19 cellular contexts compared by ENCODE assay signal in genomic region chr22:19130959-19131684, GRCh38. TPM values are rescaled to one million over a fixed set of nuclear protein-coding genes. Genes with fewer than 3 reads are reported as not detected.
DNase-seq lines count a peak whose midpoint lies in the region; ATAC-seq, FAIRE-seq and TF ChIP-seq lines count a peak whose summit lies in the region.
"Had no signal": no experiment of that assay in that cellular context is flagged by ENCODE, and none has a peak within 500 bp of the region (broad histone marks: within the 10 kb centered on the region; RNA-seq: fewer than 3 reads in every experiment).

TSS of gene TSSK2 (plus strand) at chr22:19131308. CDS start at chr22:19131400, 92 bp downstream.

- no peak within 1 kb of the TSS for H3K27ac ChIP-seq in left ventricle myocardium inferior (replicated peaks)
- H3K27ac ChIP-seq in H1 (ENCODE audit: low read depth, low read length): no peak within 1 kb of the TSS
- H3K27ac ChIP-seq in HepG2 (ENCODE audit: extremely low read length, insufficient read depth, low read length): no peak within 1 kb of the TSS

- no peak within 1 kb of the TSS for H4K5ac ChIP-seq in H1 (ENCODE audit: insufficient read length, low read depth, low read length)

- H3K4me1 ChIP-seq in left ventricle myocardium inferior: no peaks in the 10 kb centered on the region
- H3K4me1 ChIP-seq in H1 (replicated peaks in 1 of 4; ENCODE audit: control insufficient read depth in 3 of 4, insufficient read depth in 4 of 4, low read length in 3 of 4): no peaks in the 10 kb centered on the region
- H3K4me1 ChIP-seq in HepG2 (ENCODE audit: insufficient read depth, low read length): peaks cover 8% of the 10 kb centered on the region

- H3K27me3 ChIP-seq in left ventricle myocardium inferior (ENCODE audit: low read depth) (no peaks in the 10 kb centered on the region), H1 (replicated peaks in 1 of 4; ENCODE audit: control insufficient read depth in 3 of 4, extremely low read depth in 1 of 4, insufficient read depth in 3 of 4, low read length in 3 of 4) (0 out of 7 replicates have a peak, but pooled peaks cover 0 to 2% (median under 1%) of the 10 kb centered on the region in 4 experiments), HepG2 (ENCODE audit: control insufficient read depth in 1 of 2, insufficient read depth in 2 of 2, low read length in 2 of 2) (peaks cover 2 to 24% of the 10 kb centered on the region in 2 experiments; a peak in 3 of 5 replicates)

- TF ChIP-seq RAD21 in H1 (IDR thresholded peaks at IDR 0.05 in 1 of 2, conservative IDR thresholded peaks at IDR 0.05 in 1 of 2; ENCODE audit: low read depth in 2 of 2, low read length in 2 of 2) (no peak), HepG2 (CRISPR knock-in tag; IDR thresholded peaks at IDR 0.05) (no peak)

- no peak within 1 kb of the TSS for H2BK12ac ChIP-seq in H1 (ENCODE audit: low read depth, low read length)

- FAIRE-seq in H1 (lab: Jason Lieb, UNC) (no peak), HepG2 (lab: Jason Lieb, UNC) (no peak)
- FAIRE-seq: A204.1, GM12892 had no signal

- no peak within 1 kb of the TSS; a peak in 1 of 7 replicates for H3K9ac ChIP-seq in H1 (replicated peaks in 1 of 4; ENCODE audit: extremely low read depth in 1 of 4, low read depth in 3 of 4, low read length in 3 of 4)
- H3K9ac ChIP-seq in HepG2 (ENCODE audit: insufficient read depth, low read depth, low read length): no peak within 1 kb of the TSS

- H3K4me2 ChIP-seq in H1 (ENCODE audit: insufficient read depth in 1 of 2, low read depth in 2 of 2, low read length in 2 of 2): no peak within 1 kb of the TSS
- H3K4me2 ChIP-seq in HepG2 (ENCODE audit: low read depth, low read length): no peak within 1 kb of the TSS

- intact Hi-C loops in Right ventricle myocardium inferior (cut with DNase I): no loop called here
- intact Hi-C loops in left ventricle myocardium inferior (cut with micrococcal nuclease): no loop called here
- intact Hi-C loops in HepG2 (cut with micrococcal nuclease; ENCODE audit: unreplicated experiment): no loop called here

- CTCF ChIA-PET in H1 (lab: Charles Lee; ENCODE audit: partially characterized antibody): interaction anchor here (0.8 to 1.8 kb wide), 2 partner anchors 12 to 47 kb away, joined by 3 to 4 read pairs; partner anchors contain the start of gene SLC25A1
- CTCF ChIA-PET in HepG2 (lab: Yijun Ruan, JAX; ENCODE audit: low intra/inter-chr PET ratio, low total read pairs): no interaction called here

- no peak within 1 kb of the TSS for H2BK15ac ChIP-seq in H1 (ENCODE audit: low read length)

- no peak within 1 kb of the TSS for H3K56ac ChIP-seq in H1 (replicated peaks; ENCODE audit: insufficient read length, low read depth, low read length)

- H4K91ac ChIP-seq in H1 (replicated peaks; ENCODE audit: insufficient read length, low read length): no peak within 1 kb of the TSS

- H2AFZ ChIP-seq in H1 (ENCODE audit: low read length): no peak within 1 kb of the TSS
- no peak within 1 kb of the TSS for H2AFZ ChIP-seq in HepG2 (ENCODE audit: low read length)

- no peak within 1 kb of the TSS for H3K23ac ChIP-seq in H1 (ENCODE audit: insufficient read length)

- no peak within 1 kb of the TSS for H3K14ac ChIP-seq in H1 (ENCODE audit: insufficient read length)

- H2BK5ac ChIP-seq in H1 (ENCODE audit: low read depth, low read length): peak within 1 kb of the TSS; percentile 2; the same call in 1 of the 2 replicates

- H3K23me2 ChIP-seq in H1 (ENCODE audit: low read depth, low read length): no peaks in the 10 kb centered on the region

- no peak for ATAC-seq in Right ventricle myocardium inferior
- no peak for ATAC-seq in HepG2
- ATAC-seq: Panc1 had no signal

- no peak within 1 kb of the TSS for H3K4ac ChIP-seq in H1 (replicated peaks; ENCODE audit: insufficient read length, low read depth, low read length)

- no peak within 1 kb of the TSS for H2BK120ac ChIP-seq in H1 (replicated peaks; ENCODE audit: low read depth, low read length)

- DNase-seq in Right ventricle myocardium inferior (ENCODE audit: missing footprints) (peak; percentile 59), left ventricle myocardium inferior (no peak), H1 (ENCODE audit: low read depth in 1 of 2, low spot score in 2 of 2) (no peak), midbrain (lab: John Stamatoyannopoulos, UW) (peak; percentile 28), HepG2 (ENCODE audit: low spot score) (no peak), foreskin melanocyte (no peak), NCI-H1092 (lab: John Stamatoyannopoulos, UW) (no peak), GM03348 (ENCODE audit: low spot score) (no peak)
- DNase-seq: CD4-positive, CD25-positive, alpha-beta regulatory T cell; DMS53; Karpas-422; NCI-H1930; NCI-H2171 treated with DMSO at 0.1 percent for 48 hours; NCI-H774 had no signal

- no peak within 1 kb of the TSS for H2BK20ac ChIP-seq in H1 (ENCODE audit: low read length)

- POLR2A ChIA-PET in H1 (lab: Charles Lee; ENCODE audit: partially characterized antibody): interaction anchor here (1.3 to 5.3 kb wide), 2 partner anchors 12 to 15 kb away, joined by 4 to 24 read pairs; partner anchors contain the start of gene ESS2
- POLR2A ChIA-PET in HepG2 (lab: Yijun Ruan, JAX): no interaction called here

- no peak within 1 kb of the TSS for H2AK5ac ChIP-seq in H1 (ENCODE audit: low read depth, low read length)

- peak within 1 kb of the TSS; percentile 29; the same call in 1 of the 2 replicates for H4K8ac ChIP-seq in H1 (ENCODE audit: extremely low read depth, insufficient read depth, low read length)

- TF ChIP-seq POLR2A in H1 (IDR thresholded peaks at IDR 0.05; ENCODE audit: control extremely low read depth in 1 of 2, low read depth in 2 of 2, low read length in 2 of 2): no peak
- TF ChIP-seq POLR2A in HepG2 (IDR thresholded peaks at IDR 0.05; ENCODE audit: insufficient read depth in 1 of 2, low read depth in 2 of 2, low read length in 2 of 2): no peak

- H3K18ac ChIP-seq in H1 (ENCODE audit: extremely low read depth, low read length): no peak within 1 kb of the TSS

- TF ChIP-seq EP300 in H1 (IDR thresholded peaks at IDR 0.05; ENCODE audit: borderline replicate concordance in 1 of 2, low read depth in 2 of 2, low read length in 2 of 2) (no peak), HepG2 (IDR thresholded peaks at IDR 0.05; ENCODE audit: low read depth in 2 of 2, low read length in 2 of 2) (no peak), HepG2 (CRISPR knock-in tag; IDR thresholded peaks at IDR 0.05; ENCODE audit: borderline replicate concordance) (no peak)

- H3K79me1 ChIP-seq in H1 (ENCODE audit: low read depth, low read length): no peaks in the 10 kb centered on the region

- H3K9me3 ChIP-seq in left ventricle myocardium inferior (replicated peaks) (no peaks in the 10 kb centered on the region), H1 (ENCODE audit: insufficient read depth in 2 of 2, low read depth in 1 of 2, low read length in 1 of 2) (no peaks in the 10 kb centered on the region), HepG2 (ENCODE audit: low read length) (no peaks in the 10 kb centered on the region)

- H4K20me1 ChIP-seq in H1 (replicated peaks in 1 of 2; ENCODE audit: control insufficient read depth in 1 of 2, insufficient read depth in 2 of 2, low read length in 2 of 2) (peaks cover 3 to 4% of the 10 kb centered on the region in 2 experiments), HepG2 (ENCODE audit: insufficient read depth, low read length) (no peaks in the 10 kb centered on the region)

- no peaks in the 10 kb centered on the region for H3K79me2 ChIP-seq in H1 (ENCODE audit: control insufficient read depth in 1 of 2, insufficient read depth in 2 of 2, low read length in 2 of 2)
- no peaks in the 10 kb centered on the region for H3K79me2 ChIP-seq in HepG2 (ENCODE audit: insufficient read depth, low read length)

- WGBS in H1 (ENCODE audit: extremely low coverage in 1 of 2, insufficient coverage in 1 of 2, insufficient read length in 1 of 2, insufficient replicate concordance in 2 of 2, low coverage in 1 of 2, low lambda C conversion rate in 2 of 2, missing lambda C conversion rate in 1 of 2), 2 experiments: 90% methylated on average over 27 of the region's 27 CpGs; no CpG with 5 or more reads in 1 of the 2 experiments
- 88% methylated on average over 17 of the region's 27 CpGs for WGBS in HepG2 (ENCODE audit: low lambda C conversion rate)

- no peak for TF ChIP-seq CTCF in left ventricle myocardium inferior (IDR thresholded peaks at IDR 0.05; ENCODE audit: borderline replicate concordance)
- TF ChIP-seq CTCF in H1 (IDR thresholded peaks at IDR 0.05; ENCODE audit: control extremely low read depth in 1 of 3, insufficient read depth in 1 of 3, low read depth in 1 of 3, low read length in 3 of 3): no peak
- no peak for TF ChIP-seq CTCF in HepG2 (CRISPR knock-in tag; IDR thresholded peaks at IDR 0.05)

- in situ Hi-C loops in HepG2 (cut with HindIII; ENCODE audit: extremely low pct_ligation_motif_present, low pct_unique_long_range_greater_than_20kb): no loop called here

- H3K36me3 ChIP-seq in left ventricle myocardium inferior (peaks cover 37% of the 10 kb centered on the region), H1 (ENCODE audit: control insufficient read depth in 2 of 4, insufficient read depth in 4 of 4, low read length in 3 of 4) (peaks cover 0 to 16% (median 4%) of the 10 kb centered on the region in 4 experiments; a peak in 4 of 8 replicates), HepG2 (replicated peaks in 1 of 2; ENCODE audit: control insufficient read depth in 1 of 2, insufficient read depth in 2 of 2, low read length in 2 of 2) (peaks cover 6 to 20% of the 10 kb centered on the region in 2 experiments; a peak in 4 of 5 replicates)

- H3K4me3 ChIP-seq in left ventricle myocardium inferior (no peak within 1 kb of the TSS), H1 (ENCODE audit: extremely low read depth in 1 of 4, insufficient read depth in 2 of 4, low read depth in 3 of 4, low read length in 4 of 4) (no peak within 1 kb of the TSS), HepG2 (replicated peaks in 1 of 3; ENCODE audit: insufficient read depth in 1 of 3, low read depth in 2 of 3, low read length in 3 of 3) (no peak within 1 kb of the TSS)

- BruUV-seq in HepG2 (replicated peaks; lab: Mats Ljungman, UMichigan): no TSS peak

RNA-seq across cellular contexts. Expression of gene TSSK2, which starts in this region (rescaled TPM):
- total RNA-seq in Right ventricle myocardium inferior: not detected
- not detected for total RNA-seq in left ventricle myocardium inferior
- not detected in 2 replicates for total RNA-seq in H1 (2021; fragmentation: NEBNext Ultra II Directional; extraction: Animal tissue kit (Norgen Biotek cat#: 25700))
- polyA plus RNA-seq in H1 (2011; rRNA removed): not detected in 2 replicates
- not detected for polyA plus RNA-seq in H1 (2011; cell fraction: cytosol; rRNA removed)
- polyA plus RNA-seq in H1 (2011; cell fraction: nucleus; rRNA removed): not detected
- not detected in 4 replicates for polyA plus RNA-seq in H1 (2012, experiment 1 of 2)
- polyA plus RNA-seq in H1 (2012, experiment 2 of 2): not detected
- not detected for polyA plus RNA-seq in H1 (2013, experiment 1 of 2)
- polyA plus RNA-seq in H1 (2013, experiment 2 of 2): 0.02 TPM
- 0.13 TPM in 1 of 2 replicates, not detected in the other for polyA minus RNA-seq in H1 (2011; rRNA and poly(A)+ RNA removed)
- not detected for polyA minus RNA-seq in H1 (2011; cell fraction: cytosol; rRNA and poly(A)+ RNA removed)
- polyA minus RNA-seq in H1 (2011; cell fraction: nucleus; rRNA and poly(A)+ RNA removed): not detected
- total RNA-seq in HepG2 (2016; rRNA removed; fragmentation: Illumina TruSeq; extraction: Trizol): not detected in 2 replicates
- total RNA-seq in HepG2 (2016; cell fraction: cytosol; rRNA removed; fragmentation: Illumina TruSeq; extraction: Trizol; ENCODE audit: low read depth): not detected in 2 replicates
- not detected in 2 replicates for total RNA-seq in HepG2 (2016; cell fraction: insoluble cytoplasmic fraction; rRNA removed; fragmentation: Illumina TruSeq; extraction: Trizol)
- not detected in 2 replicates for total RNA-seq in HepG2 (2016; cell fraction: membrane; rRNA removed; fragmentation: Illumina TruSeq; extraction: Trizol)
- not detected in 2 replicates for total RNA-seq in HepG2 (2016; cell fraction: nucleus; rRNA removed; fragmentation: Illumina TruSeq; extraction: Trizol)
- not detected in 2 replicates for polyA plus RNA-seq in HepG2 (2011; rRNA removed)
- polyA plus RNA-seq in HepG2 (2011; cell fraction: cytosol; rRNA removed): not detected in 2 replicates
- not detected in 2 replicates for polyA plus RNA-seq in HepG2 (2011; cell fraction: nucleus; rRNA removed)
- polyA plus RNA-seq in HepG2 (2012): not detected in 2 replicates
- not detected in 2 replicates for polyA plus RNA-seq in HepG2 (2016; cell fraction: cytosol; fragmentation: Illumina TruSeq; extraction: Trizol; ENCODE audit: low read depth)
- not detected in 2 replicates for polyA plus RNA-seq in HepG2 (2016; cell fraction: insoluble cytoplasmic fraction; fragmentation: Illumina TruSeq; extraction: Trizol; ENCODE audit: low read depth)
- polyA plus RNA-seq in HepG2 (2016; cell fraction: membrane; fragmentation: Illumina TruSeq; extraction: Trizol; ENCODE audit: low read depth): not detected in 2 replicates
- not detected in 2 replicates for polyA plus RNA-seq in HepG2 (2016; cell fraction: nucleus; fragmentation: Illumina TruSeq; extraction: Trizol; ENCODE audit: insufficient read depth, low read depth)
- polyA minus RNA-seq in HepG2 (2011; rRNA and poly(A)+ RNA removed; ENCODE audit: low replicate concordance): not detected in 2 replicates
- polyA minus RNA-seq in HepG2 (2011; cell fraction: cytosol; rRNA and poly(A)+ RNA removed): not detected in 2 replicates
- not detected in 2 replicates for polyA minus RNA-seq in HepG2 (2011; cell fraction: nucleus; rRNA and poly(A)+ RNA removed)
- total RNA-seq: CD4-positive, CD25-positive, alpha-beta regulatory T cell; H4; NCI-H460 had no signal
- polyA plus RNA-seq: CD4-positive, CD25-positive, alpha-beta regulatory T cell had no signal

Comparison
In these comparisons a context has a peak if more than half of its experiments do, and no peak if none do; other contexts are left out.
1. Peak in DNase-seq in Right ventricle myocardium inferior; RNA of the gene not detected or under 1 TPM.